In the genomic region with DNA sequence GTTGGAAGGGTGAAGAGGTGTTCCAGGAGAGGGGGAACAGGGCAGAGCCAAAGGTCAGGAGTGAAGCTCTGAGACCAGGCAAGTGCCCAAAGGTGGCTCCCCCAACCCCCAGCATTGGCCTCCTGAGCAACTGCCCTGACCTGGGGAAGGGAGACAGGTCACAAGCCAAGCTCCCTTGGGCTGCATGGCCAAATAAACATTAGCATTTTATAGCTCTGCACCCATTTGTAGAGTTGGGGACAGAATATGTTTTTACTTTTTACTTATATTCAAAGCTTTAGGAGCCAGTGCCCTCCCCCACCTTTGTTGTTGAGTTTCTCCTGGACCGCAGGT, we compare ENCODE assay signal across 1 cellular context.
TF ChIP-seq lines count a peak whose summit lies in the region.

No MANE protein-coding gene starts in this region.

TF ChIP-seq in GM23338, 12 proteins besides CTCF, POLR2A, EP300 and RAD21 (continued from another document):
- no peak for TF ChIP-seq ZNF462 (CRISPR knock-in tag; IDR thresholded peaks at IDR 0.05)
- TF ChIP-seq ETS1 (IDR thresholded peaks at IDR 0.05) = no peak
- TF ChIP-seq CREB1 (CRISPR knock-in tag; IDR thresholded peaks at IDR 0.05; ENCODE audit: low read depth) = no peak
- TF ChIP-seq EZH2phosphoT487 (IDR thresholded peaks at IDR 0.05; ENCODE audit: unreplicated experiment) = no peak
- TF ChIP-seq EZH2 (IDR thresholded peaks at IDR 0.05; ENCODE audit: low read depth, unreplicated experiment) = no peak
- TF ChIP-seq POLR2AphosphoS5 (IDR thresholded peaks at IDR 0.05; ENCODE audit: low read depth) = no peak
- no peak for TF ChIP-seq ZNF331 (CRISPR knock-in tag; IDR thresholded peaks at IDR 0.05; ENCODE audit: low read depth)
- TF ChIP-seq REST (IDR thresholded peaks at IDR 0.05; ENCODE audit: unreplicated experiment) = no peak
- TF ChIP-seq NANOG (IDR thresholded peaks at IDR 0.05; ENCODE audit: borderline replicate concordance) = no peak
